ENCODE assay signal across 8 cellular contexts in genomic region chr9:111896942-111897830, GRCh38. TPM values are rescaled to one million over a fixed set of nuclear protein-coding genes. Genes with fewer than 3 reads are reported as not detected.
DNase-seq lines count a peak whose midpoint lies in the region; ATAC-seq, FAIRE-seq and TF ChIP-seq lines count a peak whose summit lies in the region.

No MANE protein-coding gene starts in this region.

- H4K91ac ChIP-seq in neuronal stem cell (ENCODE audit: low read depth, low read length, poor library complexity): no peak overlapping the region

- POLR2A ChIA-PET in A549 (lab: Yijun Ruan, JAX): interaction anchor here (0.6 to 2.7 kb wide), 25 partner anchors 11 to 483 kb away, joined by 3 to 24 read pairs (median 5); partner anchors contain the start of genes DNAJC25 and HSDL2

- intact Hi-C loops in activated T-helper 1 cell treated with anti-CD3 and anti-CD28 coated beads, Interleukin-12 subunit alpha, Interleukin-12 subunit beta, Interleukin-2, Interleukin-4 antibody, amounts not matched to agents 30 ng/mL and 10 ng/mL and 1 ng/mL, durations not matched to agents 14 hours and 24 hours and 36 hours (cut with micrococcal nuclease): loop anchor here (1.0 to 10.0 kb wide), 13 partner anchors 27 to 1325 kb away; partner anchors contain the start of genes DNAJC25, FKBP15, GNG10 and INIP
- intact Hi-C loops in uterus (cut with DNase I; ENCODE audit: low total_unique reads): loop anchor here (5.0 kb wide), 1 partner anchor 180 kb away; no protein-coding TSS in a partner anchor

- TF ChIP-seq EP300 in A549 (IDR thresholded peaks at IDR 0.05): no peak

- DNase-seq in A549 (ENCODE audit: low read depth in 1 of 2, low spot score in 1 of 2) (peak; percentile 28 to 49), GM13976 (ENCODE audit: low spot score) (peak; percentile 77), NCI-H526 (lab: John Stamatoyannopoulos, UW) (peak; percentile 33 to 63), foreskin fibroblast (peak; percentile 58 to 78), neuronal stem cell (ENCODE audit: low spot score) (no peak), uterus (peak; percentile 67 to 70)
- DNase-seq in activated T-helper 1 cell treated with anti-CD3 and anti-CD28 coated beads, Interleukin-12 subunit alpha, Interleukin-12 subunit beta, Interleukin-2, Interleukin-4 antibody, amounts not matched to agents 30 ng/mL and 10 ng/mL and 1 ng/mL, durations not matched to agents 14 hours and 24 hours and 36 hours (ENCODE audit: low spot score): peak; percentile 19

- peak overlapping the region; percentile 99 for H3K18ac ChIP-seq in neuronal stem cell (ENCODE audit: low read length)

- peak overlapping the region; percentile 2 for H3K14ac ChIP-seq in neuronal stem cell (ENCODE audit: low read length)

- no peak overlapping the region for H2AK5ac ChIP-seq in neuronal stem cell (ENCODE audit: low read depth, low read length)

- H3K4me1 ChIP-seq in A549: peaks cover 46% of the 10 kb centered on the region
- H3K4me1 ChIP-seq in neuronal stem cell (ENCODE audit: control insufficient read depth in 2 of 2, insufficient read depth in 1 of 2, low read depth in 1 of 2, low read length in 2 of 2): peaks cover 0 to 2% of the 10 kb centered on the region in 2 donors
- H3K4me1 ChIP-seq in uterus: no peaks in the 10 kb centered on the region

- H2BK12ac ChIP-seq in neuronal stem cell (ENCODE audit: low read length): peak overlapping the region; percentile 3

- H3K36me3 Mint-ChIP-seq in activated T-helper 1 cell treated with anti-CD3 and anti-CD28 coated beads, Interleukin-12 subunit alpha, Interleukin-12 subunit beta, Interleukin-2, Interleukin-4 antibody, amounts not matched to agents 30 ng/mL and 10 ng/mL and 1 ng/mL, durations not matched to agents 14 hours and 24 hours and 36 hours (ENCODE audit: low read depth): no peaks in the 10 kb centered on the region

- TF ChIP-seq RAD21 in A549 (conservative IDR thresholded peaks at IDR 0.05 in 1 of 2, IDR thresholded peaks at IDR 0.05 in 1 of 2): peak; percentile 43 to 65; a peak in 4 of 5 replicates

- no peak overlapping the region for H2BK15ac ChIP-seq in neuronal stem cell (ENCODE audit: low read length)

- H3K27me3 ChIP-seq in neuronal stem cell (ENCODE audit: control insufficient read depth in 3 of 3, insufficient read depth in 3 of 3, low read depth in 1 of 3, low read length in 3 of 3): no peaks in the 10 kb centered on the region
- no peaks in the 10 kb centered on the region for H3K27me3 ChIP-seq in uterus

- peak overlapping the region; percentile 93 for H2BK5ac ChIP-seq in neuronal stem cell (ENCODE audit: low read length)

- H4K8ac ChIP-seq in neuronal stem cell (ENCODE audit: low read depth, low read length): no peak overlapping the region

- H3K27me3 Mint-ChIP-seq in activated T-helper 1 cell treated with anti-CD3 and anti-CD28 coated beads, Interleukin-12 subunit alpha, Interleukin-12 subunit beta, Interleukin-2, Interleukin-4 antibody, amounts not matched to agents 30 ng/mL and 10 ng/mL and 1 ng/mL, durations not matched to agents 14 hours and 24 hours and 36 hours (ENCODE audit: insufficient read depth): peaks cover 4% of the 10 kb centered on the region

- ATAC-seq in A549 (peak; percentile 61 to 67), HG02840 (IDR thresholded peaks at IDR 0.05; ENCODE audit: low FRiP score, unreplicated experiment) (peak; percentile 41)

- H3K4ac ChIP-seq in neuronal stem cell (ENCODE audit: low read length): peak overlapping the region; percentile 84

- peak overlapping the region; percentile 92 for H3K4me3 ChIP-seq in A549
- H3K4me3 ChIP-seq in foreskin fibroblast (ENCODE audit: low read depth in 1 of 2, low read length in 2 of 2): peak overlapping the region; percentile 67 to 97
- H3K4me3 ChIP-seq in neuronal stem cell (ENCODE audit: low read length in 2 of 2): peak overlapping the region; percentile 76 to 98
- peak overlapping the region; percentile 71 to 81 for H3K4me3 ChIP-seq in uterus

- H3K9me3 ChIP-seq in A549 (no peaks in the 10 kb centered on the region), neuronal stem cell (replicated peaks in 1 of 2; ENCODE audit: control insufficient read depth in 2 of 2, insufficient read depth in 1 of 2, low read depth in 1 of 2, low read length in 2 of 2) (no peaks in the 10 kb centered on the region), uterus (no peaks in the 10 kb centered on the region)

- H3K36me3 ChIP-seq in neuronal stem cell (replicated peaks in 1 of 2; ENCODE audit: control insufficient read depth in 2 of 2, insufficient read depth in 2 of 2, low read length in 2 of 2) (no peaks in the 10 kb centered on the region), uterus (no peaks in the 10 kb centered on the region)

- H3K9me3 Mint-ChIP-seq in activated T-helper 1 cell treated with anti-CD3 and anti-CD28 coated beads, Interleukin-12 subunit alpha, Interleukin-12 subunit beta, Interleukin-2, Interleukin-4 antibody, amounts not matched to agents 30 ng/mL and 10 ng/mL and 1 ng/mL, durations not matched to agents 14 hours and 24 hours and 36 hours: no peaks in the 10 kb centered on the region

- H3K79me1 ChIP-seq in neuronal stem cell (ENCODE audit: low read depth, low read length): no peaks in the 10 kb centered on the region

- no peak overlapping the region for H3K4me3 Mint-ChIP-seq in activated T-helper 1 cell treated with anti-CD3 and anti-CD28 coated beads, Interleukin-12 subunit alpha, Interleukin-12 subunit beta, Interleukin-2, Interleukin-4 antibody, amounts not matched to agents 30 ng/mL and 10 ng/mL and 1 ng/mL, durations not matched to agents 14 hours and 24 hours and 36 hours

- H3K4me2 ChIP-seq in A549 (peak overlapping the region; percentile 82), neuronal stem cell (ENCODE audit: insufficient read depth, low read length, poor library complexity, severe bottlenecking) (peak overlapping the region; percentile 68)

- H2AFZ ChIP-seq in neuronal stem cell (ENCODE audit: low read length): peak overlapping the region; percentile 99

- H3K9ac ChIP-seq in neuronal stem cell (ENCODE audit: low read depth, low read length, poor library complexity): peak overlapping the region; percentile 91

- peak overlapping the region; percentile 94 for H2BK120ac ChIP-seq in neuronal stem cell (ENCODE audit: low read depth, low read length)

- no peak for FAIRE-seq in A549 (lab: Jason Lieb, UNC)

- CTCF ChIA-PET in A549 (lab: Yijun Ruan, JAX): interaction anchor here (0.6 to 2.0 kb wide), 18 partner anchors 11 to 1825 kb away, joined by 3 to 13 read pairs (median 3); no protein-coding TSS in a partner anchor

- in situ Hi-C loops in GM13976 (cut with MboI; ENCODE audit: low sequenced_read_pairs, unreplicated experiment): loop anchor here (10.0 kb wide), 1 partner anchor 132 kb away; no protein-coding TSS in a partner anchor

- TF ChIP-seq CTCF in A549 (IDR thresholded peaks at IDR 0.05) (peak; percentile 44), GM13976 (IDR thresholded peaks at IDR 0.05; ENCODE audit: borderline replicate concordance, control extremely low read depth, extremely low read depth, insufficient read depth, missing control alignments) (peak; percentile 35), foreskin fibroblast (IDR thresholded peaks at IDR 0.05; ENCODE audit: low read depth, low read length) (peak; percentile 2), uterus (IDR thresholded peaks at IDR 0.05) (peak in 2 of 4 experiments; percentile 0 to 38)

- H3K27ac ChIP-seq in A549: peak overlapping the region; percentile 87 to 97
- peak overlapping the region; percentile 96 for H3K27ac ChIP-seq in neuronal stem cell (replicated peaks; ENCODE audit: low read length)
- peak overlapping the region; percentile 93 to 96 for H3K27ac ChIP-seq in uterus

- TF ChIP-seq POLR2A in A549 (IDR thresholded peaks at IDR 0.05; ENCODE audit: low read length) (no peak), uterus (IDR thresholded peaks at IDR 0.05) (no peak)

- peak overlapping the region; percentile 98 for H3K23ac ChIP-seq in neuronal stem cell (ENCODE audit: low read depth, low read length, poor library complexity)

- WGBS in A549 (ENCODE audit: missing lambda C conversion rate): 2% methylated on average over 23 of the region's 73 CpGs
- no CpG with 5 or more reads among the region's 73 CpGs for WGBS in neuronal stem cell (ENCODE audit: extremely low coverage in 2 of 2, insufficient read length in 2 of 2, insufficient replicate concordance in 1 of 2), 2 donors

- no peak overlapping the region for H3K27ac Mint-ChIP-seq in activated T-helper 1 cell treated with anti-CD3 and anti-CD28 coated beads, Interleukin-12 subunit alpha, Interleukin-12 subunit beta, Interleukin-2, Interleukin-4 antibody, amounts not matched to agents 30 ng/mL and 10 ng/mL and 1 ng/mL, durations not matched to agents 14 hours and 24 hours and 36 hours

- H3K4me1 Mint-ChIP-seq in activated T-helper 1 cell treated with anti-CD3 and anti-CD28 coated beads, Interleukin-12 subunit alpha, Interleukin-12 subunit beta, Interleukin-2, Interleukin-4 antibody, amounts not matched to agents 30 ng/mL and 10 ng/mL and 1 ng/mL, durations not matched to agents 14 hours and 24 hours and 36 hours (ENCODE audit: low read depth): peaks cover 16% of the 10 kb centered on the region

TF ChIP-seq in A549, 52 proteins besides CTCF, POLR2A, EP300 and RAD21 (continues in another document):
- no peak for TF ChIP-seq NR3C1 (IDR thresholded peaks at IDR 0.05)
- peak; percentile 54 for TF ChIP-seq SMC3 (IDR thresholded peaks at IDR 0.05)
- no peak for TF ChIP-seq BHLHE40 (IDR thresholded peaks at IDR 0.05; ENCODE audit: low read depth, low read length)
- TF ChIP-seq TP53 (CRISPR knock-in tag; IDR thresholded peaks at IDR 0.05): no peak
- TF ChIP-seq CBX8 (IDR thresholded peaks at IDR 0.05): no peak
- TF ChIP-seq JUN (IDR thresholded peaks at IDR 0.05): peak in 1 of 2 experiments; percentile 61; a peak in 1 of 5 replicates
- TF ChIP-seq KDM5A (IDR thresholded peaks at IDR 0.05): peak; percentile 53; the same call in 1 of the 2 replicates

RNA-seq across cellular contexts. Expression of gene UGCG, which starts 0.6 kb away (rescaled TPM):
- polyA plus RNA-seq in A549 (2011; rRNA removed): 16.7 and 25.9 TPM in 2 replicates
- 7.8 and 9.5 TPM in 2 replicates for polyA plus RNA-seq in A549 (2012; cell fraction: cytosol; rRNA removed)
- 7.4 and 10.6 TPM in 2 replicates for polyA plus RNA-seq in A549 (2012; cell fraction: nucleus; rRNA removed)
- polyA plus RNA-seq in A549 (2017; fragmentation: RNase III; extraction: RNeasy Plus Mini Kit Qiagen cat#74134 plus additional on column Dnase treatment): 10.5 to 12.1 TPM (median 11.6 TPM) in 3 replicates
- 14.5 and 17.2 TPM in 2 replicates for polyA minus RNA-seq in A549 (2011; rRNA and poly(A)+ RNA removed)
- total RNA-seq in activated T-helper 1 cell treated with anti-CD3 and anti-CD28 coated beads, Interleukin-12 subunit alpha, Interleukin-12 subunit beta, Interleukin-2, Interleukin-4 antibody, amounts not matched to agents 30 ng/mL and 10 ng/mL and 1 ng/mL, durations not matched to agents 14 hours and 24 hours and 36 hours: 22.6 and 22.9 TPM in 2 replicates
- 22.3 TPM for polyA plus RNA-seq in neuronal stem cell (2013, experiment 1 of 2)
- polyA plus RNA-seq in neuronal stem cell (2013, experiment 2 of 2): 22.8 TPM
- total RNA-seq in uterus: 10 to 100 TPM; 12.3 to 75.1 (median 34.5) TPM
